ENCODE assay signal across 8 cellular contexts in genomic region chr1:17010601-17011438, GRCh38. TPM values are rescaled to one million over a fixed set of nuclear protein-coding genes. Genes with fewer than 3 reads are reported as not detected.
DNase-seq lines count a peak whose midpoint lies in the region; ATAC-seq and TF ChIP-seq lines count a peak whose summit lies in the region.

No MANE protein-coding gene starts in this region.

- H3K27ac Mint-ChIP-seq in activated CD4-positive, alpha-beta T cell treated with anti-CD3 and anti-CD28 coated beads, Interleukin-2, amount 10 ng/mL, durations not matched to agents 24 days and 14 days, result peak overlapping the region; percentile 68
- peak overlapping the region; percentile 73 for H3K27ac Mint-ChIP-seq in activated T-helper 1 cell treated with anti-CD3 and anti-CD28 coated beads, Interleukin-12 subunit alpha, Interleukin-12 subunit beta, Interleukin-2, Interleukin-4 antibody, amounts not matched to agents 30 ng/mL and 10 ng/mL and 1 ng/mL, durations not matched to agents 14 hours and 24 hours and 36 hours

- H3K36me3 ChIP-seq in parathyroid adenoma (ENCODE audit: control insufficient read depth, insufficient read depth, low read length), result no peaks in the 10 kb centered on the region

- H3K9me3 ChIP-seq in parathyroid adenoma (ENCODE audit: control insufficient read depth, low read length), result no peaks in the 10 kb centered on the region

- peak overlapping the region; percentile 82 for H3K4me2 ChIP-seq in parathyroid adenoma (ENCODE audit: low read length)

- peak overlapping the region; percentile 64 for H3K4me3 ChIP-seq in LNCaP clone FGC (ENCODE audit: low read depth, low read length)
- peak overlapping the region; percentile 63 for H3K4me3 ChIP-seq in parathyroid adenoma (ENCODE audit: low read depth, low read length)

- H3K27me3 ChIP-seq in parathyroid adenoma (ENCODE audit: control insufficient read depth, insufficient read depth, low read length), result no peaks in the 10 kb centered on the region

- H3K36me3 Mint-ChIP-seq in activated CD4-positive, alpha-beta T cell treated with anti-CD3 and anti-CD28 coated beads, Interleukin-2, amount 10 ng/mL, durations not matched to agents 24 days and 14 days (ENCODE audit: low read depth), result no peaks in the 10 kb centered on the region
- H3K36me3 Mint-ChIP-seq in activated T-helper 1 cell treated with anti-CD3 and anti-CD28 coated beads, Interleukin-12 subunit alpha, Interleukin-12 subunit beta, Interleukin-2, Interleukin-4 antibody, amounts not matched to agents 30 ng/mL and 10 ng/mL and 1 ng/mL, durations not matched to agents 14 hours and 24 hours and 36 hours (ENCODE audit: low read depth), result no peaks in the 10 kb centered on the region

- peaks cover 18% of the 10 kb centered on the region for H3K4me1 Mint-ChIP-seq in activated CD4-positive, alpha-beta T cell treated with anti-CD3 and anti-CD28 coated beads, Interleukin-2, amount 10 ng/mL, durations not matched to agents 24 days and 14 days
- peaks cover 24% of the 10 kb centered on the region for H3K4me1 Mint-ChIP-seq in activated T-helper 1 cell treated with anti-CD3 and anti-CD28 coated beads, Interleukin-12 subunit alpha, Interleukin-12 subunit beta, Interleukin-2, Interleukin-4 antibody, amounts not matched to agents 30 ng/mL and 10 ng/mL and 1 ng/mL, durations not matched to agents 14 hours and 24 hours and 36 hours (ENCODE audit: low read depth)

- H2AFZ ChIP-seq in parathyroid adenoma, result peak overlapping the region; percentile 56

- intact Hi-C loops in activated CD4-positive, alpha-beta T cell treated with anti-CD3 and anti-CD28 coated beads, Interleukin-2, amount 10 ng/mL, durations not matched to agents 24 days and 14 days (cut with micrococcal nuclease), result loop anchor here (5.0 kb wide), 1 partner anchor 99 kb away; no protein-coding TSS in a partner anchor
- intact Hi-C loops in activated T-helper 1 cell treated with anti-CD3 and anti-CD28 coated beads, Interleukin-12 subunit alpha, Interleukin-12 subunit beta, Interleukin-2, Interleukin-4 antibody, amounts not matched to agents 30 ng/mL and 10 ng/mL and 1 ng/mL, durations not matched to agents 14 hours and 24 hours and 36 hours (cut with micrococcal nuclease), result loop anchor here (2.0 kb wide), 1 partner anchor 50 kb away; no protein-coding TSS in a partner anchor

- H3K4me3 Mint-ChIP-seq in activated CD4-positive, alpha-beta T cell treated with anti-CD3 and anti-CD28 coated beads, Interleukin-2, amount 10 ng/mL, durations not matched to agents 24 days and 14 days, result peak overlapping the region; percentile 86
- peak overlapping the region; percentile 86 for H3K4me3 Mint-ChIP-seq in activated T-helper 1 cell treated with anti-CD3 and anti-CD28 coated beads, Interleukin-12 subunit alpha, Interleukin-12 subunit beta, Interleukin-2, Interleukin-4 antibody, amounts not matched to agents 30 ng/mL and 10 ng/mL and 1 ng/mL, durations not matched to agents 14 hours and 24 hours and 36 hours

- H3K79me2 ChIP-seq in parathyroid adenoma, result peaks cover 3% of the 10 kb centered on the region

- H3K9ac ChIP-seq in parathyroid adenoma, result no peak overlapping the region

- no peaks in the 10 kb centered on the region for H3K27me3 Mint-ChIP-seq in activated CD4-positive, alpha-beta T cell treated with anti-CD3 and anti-CD28 coated beads, Interleukin-2, amount 10 ng/mL, durations not matched to agents 24 days and 14 days
- H3K27me3 Mint-ChIP-seq in activated T-helper 1 cell treated with anti-CD3 and anti-CD28 coated beads, Interleukin-12 subunit alpha, Interleukin-12 subunit beta, Interleukin-2, Interleukin-4 antibody, amounts not matched to agents 30 ng/mL and 10 ng/mL and 1 ng/mL, durations not matched to agents 14 hours and 24 hours and 36 hours (ENCODE audit: insufficient read depth), result peaks cover 4% of the 10 kb centered on the region

- peak; percentile 74 for DNase-seq in activated CD4-positive, alpha-beta T cell treated with anti-CD3 and anti-CD28 coated beads, Interleukin-2, amount 10 ng/mL, durations not matched to agents 24 days and 14 days
- no peak for DNase-seq in activated CD4-positive, alpha-beta T cell treated with anti-CD3 and anti-CD28 coated beads for 1 hour
- DNase-seq in LNCaP clone FGC (ENCODE audit: low read depth) (no peak), glomerular visceral epithelial cell (ENCODE audit: extremely low spot score) (peak; percentile 65)
- no peak for DNase-seq in activated T-helper 1 cell treated with anti-CD3 and anti-CD28 coated beads, Interleukin-12 subunit alpha, Interleukin-12 subunit beta, Interleukin-2, Interleukin-4 antibody, amounts not matched to agents 30 ng/mL and 10 ng/mL and 1 ng/mL, durations not matched to agents 14 hours and 24 hours and 36 hours (ENCODE audit: low spot score)

- no peaks in the 10 kb centered on the region for H3K9me3 Mint-ChIP-seq in activated CD4-positive, alpha-beta T cell treated with anti-CD3 and anti-CD28 coated beads, Interleukin-2, amount 10 ng/mL, durations not matched to agents 24 days and 14 days
- H3K9me3 Mint-ChIP-seq in activated T-helper 1 cell treated with anti-CD3 and anti-CD28 coated beads, Interleukin-12 subunit alpha, Interleukin-12 subunit beta, Interleukin-2, Interleukin-4 antibody, amounts not matched to agents 30 ng/mL and 10 ng/mL and 1 ng/mL, durations not matched to agents 14 hours and 24 hours and 36 hours, result no peaks in the 10 kb centered on the region

- peaks cover 2% of the 10 kb centered on the region for H3K4me1 ChIP-seq in parathyroid adenoma

- TF ChIP-seq CTCF in LNCaP clone FGC (IDR thresholded peaks at IDR 0.05; ENCODE audit: control insufficient read depth, extremely low read depth, insufficient read depth) (no peak), parathyroid adenoma (IDR thresholded peaks at IDR 0.05) (no peak)

- ATAC-seq in activated CD4-positive, CD25-positive, alpha-beta regulatory T cell treated with anti-CD3 and anti-CD28 coated beads, Interleukin-2, amount 50 U/mL, for 24 hours, result no peak
- ATAC-seq in HG02852 (IDR thresholded peaks at IDR 0.05; ENCODE audit: unreplicated experiment), result no peak

- peak overlapping the region; percentile 24 for H3K27ac ChIP-seq in parathyroid adenoma

RNA-seq across cellular contexts. Expression of gene ATP13A2, which starts 0.9 kb away (rescaled TPM):
- 46.9 and 50.2 TPM in 2 replicates for total RNA-seq in activated CD4-positive, alpha-beta T cell treated with anti-CD3 and anti-CD28 coated beads, Interleukin-2, amount 10 ng/mL, durations not matched to agents 24 days and 14 days
- 48.3 and 56.4 TPM in 2 replicates for total RNA-seq in activated T-helper 1 cell treated with anti-CD3 and anti-CD28 coated beads, Interleukin-12 subunit alpha, Interleukin-12 subunit beta, Interleukin-2, Interleukin-4 antibody, amounts not matched to agents 30 ng/mL and 10 ng/mL and 1 ng/mL, durations not matched to agents 14 hours and 24 hours and 36 hours

RNA-seq across cellular contexts. Expression of gene MFAP2, which starts 30.4 kb away (rescaled TPM):
- not detected in 2 replicates for total RNA-seq in activated CD4-positive, alpha-beta T cell treated with anti-CD3 and anti-CD28 coated beads, Interleukin-2, amount 10 ng/mL, durations not matched to agents 24 days and 14 days
- total RNA-seq in activated T-helper 1 cell treated with anti-CD3 and anti-CD28 coated beads, Interleukin-12 subunit alpha, Interleukin-12 subunit beta, Interleukin-2, Interleukin-4 antibody, amounts not matched to agents 30 ng/mL and 10 ng/mL and 1 ng/mL, durations not matched to agents 14 hours and 24 hours and 36 hours, result not detected in 2 replicates

RNA-seq across cellular contexts. Expression of gene SDHB, which starts 43.0 kb away (rescaled TPM):
- 140 and 156 TPM in 2 replicates for total RNA-seq in activated CD4-positive, alpha-beta T cell treated with anti-CD3 and anti-CD28 coated beads, Interleukin-2, amount 10 ng/mL, durations not matched to agents 24 days and 14 days
- total RNA-seq in activated T-helper 1 cell treated with anti-CD3 and anti-CD28 coated beads, Interleukin-12 subunit alpha, Interleukin-12 subunit beta, Interleukin-2, Interleukin-4 antibody, amounts not matched to agents 30 ng/mL and 10 ng/mL and 1 ng/mL, durations not matched to agents 14 hours and 24 hours and 36 hours, result 131 and 137 TPM in 2 replicates

Comparison
In these comparisons a context has a peak if more than half of its experiments do, and no peak if none do; other contexts are left out.
1. DNase-seq: peak in activated CD4-positive, alpha-beta T cell treated with anti-CD3 and anti-CD28 coated beads, Interleukin-2, amount 10 ng/mL, durations not matched to agents 24 days and 14 days (single experiment) and glomerular visceral epithelial cell (single experiment); none in activated CD4-positive, alpha-beta T cell treated with anti-CD3 and anti-CD28 coated beads for 1 hour (single experiment), LNCaP clone FGC (single experiment) and activated T-helper 1 cell treated with anti-CD3 and anti-CD28 coated beads, Interleukin-12 subunit alpha, Interleukin-12 subunit beta, Interleukin-2, Interleukin-4 antibody, amounts not matched to agents 30 ng/mL and 10 ng/mL and 1 ng/mL, durations not matched to agents 14 hours and 24 hours and 36 hours (single experiment).